8 cellular contexts compared by ENCODE assay signal in genomic region chr9:36154213-36154952, GRCh38. TPM values are rescaled to one million over a fixed set of nuclear protein-coding genes. Genes with fewer than 3 reads are reported as not detected.
DNase-seq lines count a peak whose midpoint lies in the region; ATAC-seq, FAIRE-seq and TF ChIP-seq lines count a peak whose summit lies in the region.

No MANE protein-coding gene starts in this region.

- ATAC-seq in T-cell (replicated peaks in 1 of 4): no peak
- ATAC-seq in pancreas: peak in 3 of 4 donors; percentile 41 to 63 (median 56)
- ATAC-seq in GM21528 (IDR thresholded peaks at IDR 0.05; ENCODE audit: low FRiP score, unreplicated experiment): no peak

- peak overlapping the region in 2 of 3 donors; percentile 14 to 19 for H3K4me3 Mint-ChIP-seq in T-cell

- POLR2A ChIA-PET in T-cell (lab: Charles Lee): interaction anchor here in 1 of 2 donors (0.8 kb wide), 1 partner anchor 12 kb away, joined by 3 read pairs; no protein-coding TSS in a partner anchor

- H3K9me3 ChIP-seq in pancreas: no peaks in the 10 kb centered on the region

- no peaks in the 10 kb centered on the region for H3K27me3 ChIP-seq in pancreas

- intact Hi-C loops in pancreas (cut with DNase I): no loop called here

- peaks cover 40 to 53% (median 49%) of the 10 kb centered on the region in 3 donors for H3K4me1 Mint-ChIP-seq in T-cell

- H3K27ac ChIP-seq in pancreas: peak overlapping the region in 1 of 4 donors; percentile 22

- peak; percentile 17 for DNase-seq in NCI-H1436 (lab: John Stamatoyannopoulos, UW)
- no peak for DNase-seq in NCI-H1436 treated with DMSO at 0.1 percent for 48 hours (lab: John Stamatoyannopoulos, UW)
- DNase-seq in T-cell: no peak
- peak; percentile 58 to 75 for DNase-seq in foreskin fibroblast
- no peak for DNase-seq in pancreas
- DNase-seq in DMS79 (lab: John Stamatoyannopoulos, UW): no peak
- DNase-seq in NCI-H510A (lab: John Stamatoyannopoulos, UW): no peak

- TF ChIP-seq CTCF in foreskin fibroblast (IDR thresholded peaks at IDR 0.05; ENCODE audit: low read depth, low read length) (no peak), pancreas (IDR thresholded peaks at IDR 0.05) (no peak)

- no peaks in the 10 kb centered on the region for H3K9me3 Mint-ChIP-seq in T-cell

- H3K36me3 Mint-ChIP-seq in T-cell: peaks cover 33% of the 10 kb centered on the region

- H3K4me3 ChIP-seq in foreskin fibroblast (ENCODE audit: low read depth in 1 of 2, low read length in 2 of 2) (no peak overlapping the region), pancreas (no peak overlapping the region)

- no peaks in the 10 kb centered on the region for H3K4me1 ChIP-seq in pancreas

- H3K27me3 Mint-ChIP-seq in T-cell: no peaks in the 10 kb centered on the region

- peak overlapping the region; percentile 69 to 71 for H3K27ac Mint-ChIP-seq in T-cell

- WGBS in pancreas, 2 donors: 45 to 53% methylated on average over 13 of the region's 13 CpGs

- CTCF ChIA-PET in T-cell (lab: Charles Lee): interaction anchor here (0.7 to 1.0 kb wide), 3 partner anchors 51 to 385 kb away, joined by 3 to 8 read pairs (median 3); no protein-coding TSS in a partner anchor

- H3K36me3 ChIP-seq in pancreas: no peaks in the 10 kb centered on the region

- FAIRE-seq in pancreas (lab: Jason Lieb, UNC): no peak

RNA-seq across cellular contexts. Expression of gene CCIN, which starts 14.8 kb away (rescaled TPM):
- total RNA-seq in T-cell (under 1 TPM in 3 of 5 donors, not detected in 2; 0.13 to 0.84 (median 0.68) TPM), pancreas (under 1 TPM in 1 of 6 donors, not detected in 5; 0.25 TPM)
- under 1 TPM; 0.05 to 0.11 TPM for polyA plus RNA-seq in pancreas

RNA-seq across cellular contexts. Expression of gene GLIPR2, which starts 17.9 kb away (rescaled TPM):
- total RNA-seq in T-cell: 10 to 100 TPM; 25.6 to 37.8 (median 28.7) TPM
- total RNA-seq in pancreas: 10 to 100 TPM in 1 of 6 donors, 1 to 10 TPM in 5; 1.3 to 10.0 (median 2.3) TPM
- polyA plus RNA-seq in pancreas: 1 to 10 TPM; 5.8 to 8.2 TPM

RNA-seq across cellular contexts. Expression of gene CLTA, which starts 36.3 kb away (rescaled TPM):
- total RNA-seq in T-cell: 10 to 100 TPM; 40.2 to 79.0 (median 70.0) TPM
- 10 to 100 TPM; 57.9 to 91.7 (median 77.7) TPM for total RNA-seq in pancreas
- polyA plus RNA-seq in pancreas: 100 to 1,000 TPM in 1 of 2 donors, 10 to 100 TPM in 1; 49.2 to 102 TPM

Comparison
In these comparisons a context has a peak if more than half of its experiments do, and no peak if none do; other contexts are left out.
1. DNase-seq: peak in NCI-H1436 (single experiment) and foreskin fibroblast (2 of 2); none in NCI-H1436 treated with DMSO at 0.1 percent for 48 hours (single experiment), T-cell (0 of 34), pancreas (0 of 6), DMS79 (single experiment) and NCI-H510A (single experiment).
2. ATAC-seq: peak in pancreas (3 of 4); none in T-cell (0 of 4) and GM21528 (single experiment).